ENCODE assay signal across 19 cellular contexts in the genomic region with DNA sequence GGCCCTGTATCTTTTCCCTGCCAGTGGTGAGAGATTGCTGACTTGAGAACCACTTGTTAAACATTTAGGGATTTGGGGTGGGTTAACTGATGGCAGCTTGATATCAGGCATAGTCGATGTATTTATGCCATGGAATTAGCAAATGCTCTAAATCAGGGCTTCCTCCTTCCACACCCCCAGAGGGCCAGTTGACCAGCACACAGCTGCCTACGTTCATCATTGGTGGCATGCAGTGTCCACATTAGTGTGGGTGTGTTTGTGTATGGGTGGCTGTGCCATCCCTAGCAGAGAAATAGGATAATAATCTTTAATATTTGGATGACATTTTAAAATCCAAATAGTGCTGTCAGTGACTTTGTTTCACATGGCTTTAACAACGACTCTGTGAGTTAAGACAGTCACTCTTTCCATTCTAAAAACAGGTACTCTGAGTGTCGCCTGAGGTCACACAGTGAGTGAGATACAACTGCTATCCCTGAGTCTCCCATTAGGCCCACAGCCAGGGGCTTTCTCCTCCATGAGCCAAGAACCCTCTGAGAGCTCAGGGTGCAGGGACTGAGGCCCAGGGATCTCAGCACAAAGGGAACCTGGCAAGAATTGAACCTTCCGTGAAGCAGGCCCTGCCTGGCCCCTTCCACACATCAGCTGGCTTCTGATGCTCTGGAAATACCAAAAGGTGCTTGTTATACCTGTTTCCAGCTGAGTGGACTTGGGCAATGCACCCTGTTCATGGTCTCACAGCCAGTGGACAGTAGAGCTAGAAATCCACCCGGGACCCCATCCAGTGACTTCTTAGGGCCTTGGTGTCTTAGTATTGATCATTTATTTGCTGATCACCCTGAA. TPM values are rescaled to one million over a fixed set of nuclear protein-coding genes. Genes with fewer than 3 reads are reported as not detected.
DNase-seq lines count a peak whose midpoint lies in the region; ATAC-seq and TF ChIP-seq lines count a peak whose summit lies in the region.
"Had no signal": no experiment of that assay in that cellular context is flagged by ENCODE, and none has a peak within 500 bp of the region (broad histone marks: within the 10 kb centered on the region; RNA-seq: fewer than 3 reads in every experiment).

No MANE protein-coding gene starts in this region.

- H4K20me1 ChIP-seq in Karpas-422 (ENCODE audit: insufficient read depth, low read depth, low read length) = no peaks in the 10 kb centered on the region; the same call in 1 of the 2 replicates

- WGBS in right cardiac atrium = 72% methylated on average over 6 of the region's 6 CpGs
- 52 to 61% methylated on average over 6 of the region's 6 CpGs for WGBS in heart right ventricle, 2 donors

- DNase-seq in Right ventricle myocardium superior (peak; percentile 64), right cardiac atrium (no peak), heart right ventricle (peak; percentile 42 to 43), vagina (ENCODE audit: extremely low spot score in 2 of 2) (peak; percentile 28 to 64), Karpas-422 (no peak), HCEC 1CT (no peak)
- no peak for DNase-seq in activated T-cell treated with anti-CD3 and anti-CD28 coated beads, Interleukin-2, amount 50 U/mL, for 1 hour
- DNase-seq: DMS 273 treated with DMSO at 0.1 percent for 48 hours, GDM1, NCI-H1436, NCI-H2029 treated with DMSO at 0.1 percent for 48 hours, NCI-H510A treated with DMSO at 0.1 percent for 48 hours, SHP77 had no signal

- intact Hi-C loops in Right ventricle myocardium superior (cut with DNase I) = no loop called here
- intact Hi-C loops in right cardiac atrium (cut with DNase I) = no loop called here
- intact Hi-C loops in heart right ventricle (cut with DNase I) = no loop called here
- intact Hi-C loops in vagina (cut with DNase I) = no loop called here

- H3K9me3 ChIP-seq in right cardiac atrium (ENCODE audit: control insufficient read depth, low read length) (no peaks in the 10 kb centered on the region), heart right ventricle (peaks cover 0 to under 1% (median 0%) of the 10 kb centered on the region in 11 donors), neutrophil (no peaks in the 10 kb centered on the region), vagina (no peaks in the 10 kb centered on the region), Karpas-422 (ENCODE audit: low read length) (no peaks in the 10 kb centered on the region)
- H3K9me3 ChIP-seq: HAP-1 had no signal

- H3K27me3 ChIP-seq in right cardiac atrium (ENCODE audit: control insufficient read depth, insufficient read depth) (no peaks in the 10 kb centered on the region), heart right ventricle (peaks cover 0 to 19% (median 7%) of the 10 kb centered on the region in 7 donors), neutrophil (no peaks in the 10 kb centered on the region), vagina (no peaks in the 10 kb centered on the region), Karpas-422 (ENCODE audit: low read length) (no peaks in the 10 kb centered on the region)

- TF ChIP-seq POLR2A in vagina (IDR thresholded peaks at IDR 0.05) = no peak

- TF ChIP-seq CTCF in heart right ventricle (IDR thresholded peaks at IDR 0.05) = no peak
- TF ChIP-seq CTCF in neutrophil (IDR thresholded peaks at IDR 0.05) = no peak
- no peak for TF ChIP-seq CTCF in vagina (IDR thresholded peaks at IDR 0.05)

- H3K36me3 ChIP-seq in heart right ventricle = no peaks in the 10 kb centered on the region
- no peaks in the 10 kb centered on the region for H3K36me3 ChIP-seq in neutrophil
- no peaks in the 10 kb centered on the region for H3K36me3 ChIP-seq in vagina
- H3K36me3 ChIP-seq in Karpas-422 (ENCODE audit: insufficient read depth, low read length) = no peaks in the 10 kb centered on the region
- H3K36me3 ChIP-seq: HAP-1 had no signal

- no peak overlapping the region for H3K9ac ChIP-seq in Karpas-422 (ENCODE audit: low read length)

- H3K4me3 ChIP-seq in right cardiac atrium (ENCODE audit: low read length) = no peak overlapping the region
- H3K4me3 ChIP-seq in heart right ventricle = no peak overlapping the region
- peak overlapping the region in 1 of 2 experiments; percentile 12 for H3K4me3 ChIP-seq in neutrophil (ENCODE audit: low read depth in 1 of 2, low read length in 1 of 2)
- H3K4me3 ChIP-seq in vagina = no peak overlapping the region
- H3K4me3 ChIP-seq in Karpas-422 (ENCODE audit: low read length) = no peak overlapping the region
- H3K4me3 ChIP-seq: HAP-1 had no signal

- no peak overlapping the region for H2AFZ ChIP-seq in Karpas-422 (ENCODE audit: low read length)

- H3K4me1 ChIP-seq in right cardiac atrium (ENCODE audit: control insufficient read depth, insufficient read depth, low read length) (peaks cover 4% of the 10 kb centered on the region), heart right ventricle (peaks cover 0 to 46% (median 35%) of the 10 kb centered on the region in 9 donors), neutrophil (ENCODE audit: control insufficient read depth in 1 of 2, insufficient read depth in 1 of 2, low read depth in 1 of 2, low read length in 1 of 2) (peaks cover 98% of the 10 kb centered on the region in 2 experiments), vagina (no peaks in the 10 kb centered on the region), Karpas-422 (ENCODE audit: low read length) (no peaks in the 10 kb centered on the region)
- H3K4me1 ChIP-seq: HAP-1 had no signal

- no peak overlapping the region for H3K4me2 ChIP-seq in Karpas-422 (ENCODE audit: low read depth, low read length, poor library complexity, severe bottlenecking)

- no peaks in the 10 kb centered on the region for H3K79me2 ChIP-seq in Karpas-422 (ENCODE audit: low read length)

- H3K9me2 ChIP-seq in Karpas-422 (replicated peaks; ENCODE audit: insufficient read depth, low read length) = no peaks in the 10 kb centered on the region

- ATAC-seq in Right ventricle myocardium superior (ENCODE audit: poor library complexity) (peak; percentile 88), right cardiac atrium (no peak), heart right ventricle (peak; percentile 44 to 89 (median 82))
- ATAC-seq: Panc1 had no signal

- H3K27ac ChIP-seq in right cardiac atrium (ENCODE audit: low read length) (no peak overlapping the region), heart right ventricle (peak overlapping the region in 6 of 10 donors; percentile 22 to 74 (median 66)), neutrophil (peak overlapping the region; percentile 79), vagina (no peak overlapping the region), Karpas-422 (ENCODE audit: low read length) (no peak overlapping the region)
- H3K27ac ChIP-seq: C4-2B had no signal

RNA-seq across cellular contexts. Expression of a gene that starts 4.3 kb away (rescaled TPM):
- total RNA-seq in Right ventricle myocardium superior (3.7 TPM), right cardiac atrium (1 to 10 TPM in 3 of 4 donors, under 1 TPM in 1; 0.71 to 5.5 (median 2.2) TPM), heart right ventricle (1 to 10 TPM; 1.7 to 7.7 (median 3.1) TPM), vagina (not detected)
- polyA plus RNA-seq in right cardiac atrium (1.00 TPM), heart right ventricle (1 to 10 TPM; 2.6 to 3.0 TPM)
- total RNA-seq in Karpas-422 (2014; rRNA removed; shearing (Covaris generic); ENCODE audit: low replicate concordance) = not detected in 2 replicates
- polyA plus RNA-seq: IgD-negative memory B cell had no signal

RNA-seq across cellular contexts. Expression of a gene that starts 28.8 kb away (rescaled TPM):
- total RNA-seq in Right ventricle myocardium superior (not detected), right cardiac atrium (not detected), heart right ventricle (not detected), vagina (not detected)
- polyA plus RNA-seq in right cardiac atrium (not detected), heart right ventricle (not detected)
- not detected in 2 replicates for total RNA-seq in Karpas-422 (2014; rRNA removed; shearing (Covaris generic); ENCODE audit: low replicate concordance)
- total RNA-seq: LHCN-M2 had no signal
- polyA plus RNA-seq: IgD-negative memory B cell had no signal

Comparison
In these comparisons a context has a peak if more than half of its experiments do, and no peak if none do; other contexts are left out.
1. ATAC-seq: peak in Right ventricle myocardium superior (single experiment) and heart right ventricle (8 of 8); none in right cardiac atrium (0 of 2).
2. DNase-seq: peak in Right ventricle myocardium superior (single experiment), heart right ventricle (2 of 2) and vagina (2 of 2); none in right cardiac atrium (0 of 3), Karpas-422 (single experiment), activated T-cell treated with anti-CD3 and anti-CD28 coated beads, Interleukin-2, amount 50 U/mL, for 1 hour (single experiment) and HCEC 1CT (single experiment).
3. H3K27ac ChIP-seq: peak in heart right ventricle (6 of 10) and neutrophil (single experiment); none in right cardiac atrium (single experiment), vagina (single experiment) and Karpas-422 (single experiment).